In genomic region chr2:186947516-186947915, GRCh38 we compare ENCODE assay signal across 25 cellular contexts.
"Had no signal": no experiment of that assay in that cellular context is flagged by ENCODE, and none has a peak within 500 bp of the region (broad histone marks: within the 10 kb centered on the region; RNA-seq: fewer than 3 reads in every experiment).

No MANE protein-coding gene starts in this region.

- H3K4me2 ChIP-seq: PC-9 had no signal

- H3K4me1 ChIP-seq: SJCRH30 had no signal

- H3K27ac ChIP-seq: PC-9, SJCRH30, SK-N-MC had no signal

- H3K4me3 ChIP-seq: MG63, PC-9, SJCRH30, SK-N-MC had no signal

- DNase-seq: Kasumi-1, KBM-7, MG63, MV-4-11, NCI-H1092, NCI-H1105, NCI-H1417 treated with DMSO at 0.1 percent for 48 hours, NCI-H1436 treated with DMSO at 0.1 percent for 48 hours, NCI-H1694 treated with DMSO at 0.1 percent for 48 hours, NCI-H187 treated with DMSO at 0.1 percent for 48 hours, NCI-H2029 treated with DMSO at 0.1 percent for 48 hours, NCI-H2081 treated with DMSO at 0.1 percent for 48 hours, NCI-H2107, NCI-H2171, NCI-H226, NCI-H446 treated with DMSO at 0.1 percent for 48 hours, NCI-H524, NCI-H526 treated with DMSO at 0.1 percent for 48 hours, NCI-H82, PC-9, SHP77, SIG-M5, SJCRH30, T-cell had no signal

- H2AFZ ChIP-seq: PC-9 had no signal

- H3K36me3 ChIP-seq: MG63, SJCRH30 had no signal

- H3K27me3 ChIP-seq: MG63, SJCRH30 had no signal
